ENCODE assay signal across 1 cellular context in the genomic region with DNA sequence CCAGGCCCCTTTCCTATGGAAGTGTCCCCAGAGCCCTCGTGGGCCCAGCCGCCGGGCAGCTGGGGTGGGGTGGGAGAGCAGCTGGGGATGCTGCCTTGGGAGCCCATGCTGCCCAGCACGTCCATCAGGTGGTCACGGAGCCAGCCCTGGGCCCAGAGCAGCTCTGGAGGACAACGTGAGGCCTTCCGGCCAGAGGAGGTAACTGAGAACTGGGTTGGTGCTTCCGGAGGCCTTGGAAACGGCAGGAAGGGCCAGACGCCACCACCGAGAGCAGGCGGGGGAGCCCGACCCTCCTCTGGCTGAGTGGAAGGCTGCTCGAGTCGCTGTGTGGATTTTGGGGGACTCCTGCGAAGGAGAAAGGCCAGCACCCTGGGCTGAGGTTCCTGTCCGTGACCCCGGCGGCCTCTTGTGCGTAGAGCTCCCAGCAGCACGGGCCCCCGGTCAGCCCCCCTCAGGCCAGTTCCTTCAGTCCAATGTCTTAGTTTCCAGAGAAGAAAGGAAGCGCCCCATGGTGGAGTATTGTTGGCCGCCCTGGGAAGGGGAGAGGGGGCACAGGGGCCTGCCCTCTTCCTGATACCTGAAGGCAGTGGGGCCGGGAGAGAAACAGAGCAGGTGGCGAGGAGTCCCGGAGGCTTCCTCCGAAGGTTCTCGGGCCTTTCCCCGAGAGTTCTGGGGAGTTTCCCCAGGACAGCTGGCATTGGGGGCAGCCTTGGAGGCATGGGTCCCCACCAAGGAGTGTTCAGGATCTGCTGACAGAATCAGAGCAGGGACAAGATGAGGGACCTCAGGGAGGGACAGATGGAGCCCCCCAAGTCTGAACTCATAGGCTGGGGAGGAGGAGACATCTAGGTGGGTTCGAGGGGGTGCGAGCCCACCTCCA.
TF ChIP-seq lines count a peak whose summit lies in the region.

No MANE protein-coding gene starts in this region.

TF ChIP-seq in GM23338, 12 proteins besides CTCF, POLR2A, EP300 and RAD21 (continued from another document):
- TF ChIP-seq, protein P1, sequence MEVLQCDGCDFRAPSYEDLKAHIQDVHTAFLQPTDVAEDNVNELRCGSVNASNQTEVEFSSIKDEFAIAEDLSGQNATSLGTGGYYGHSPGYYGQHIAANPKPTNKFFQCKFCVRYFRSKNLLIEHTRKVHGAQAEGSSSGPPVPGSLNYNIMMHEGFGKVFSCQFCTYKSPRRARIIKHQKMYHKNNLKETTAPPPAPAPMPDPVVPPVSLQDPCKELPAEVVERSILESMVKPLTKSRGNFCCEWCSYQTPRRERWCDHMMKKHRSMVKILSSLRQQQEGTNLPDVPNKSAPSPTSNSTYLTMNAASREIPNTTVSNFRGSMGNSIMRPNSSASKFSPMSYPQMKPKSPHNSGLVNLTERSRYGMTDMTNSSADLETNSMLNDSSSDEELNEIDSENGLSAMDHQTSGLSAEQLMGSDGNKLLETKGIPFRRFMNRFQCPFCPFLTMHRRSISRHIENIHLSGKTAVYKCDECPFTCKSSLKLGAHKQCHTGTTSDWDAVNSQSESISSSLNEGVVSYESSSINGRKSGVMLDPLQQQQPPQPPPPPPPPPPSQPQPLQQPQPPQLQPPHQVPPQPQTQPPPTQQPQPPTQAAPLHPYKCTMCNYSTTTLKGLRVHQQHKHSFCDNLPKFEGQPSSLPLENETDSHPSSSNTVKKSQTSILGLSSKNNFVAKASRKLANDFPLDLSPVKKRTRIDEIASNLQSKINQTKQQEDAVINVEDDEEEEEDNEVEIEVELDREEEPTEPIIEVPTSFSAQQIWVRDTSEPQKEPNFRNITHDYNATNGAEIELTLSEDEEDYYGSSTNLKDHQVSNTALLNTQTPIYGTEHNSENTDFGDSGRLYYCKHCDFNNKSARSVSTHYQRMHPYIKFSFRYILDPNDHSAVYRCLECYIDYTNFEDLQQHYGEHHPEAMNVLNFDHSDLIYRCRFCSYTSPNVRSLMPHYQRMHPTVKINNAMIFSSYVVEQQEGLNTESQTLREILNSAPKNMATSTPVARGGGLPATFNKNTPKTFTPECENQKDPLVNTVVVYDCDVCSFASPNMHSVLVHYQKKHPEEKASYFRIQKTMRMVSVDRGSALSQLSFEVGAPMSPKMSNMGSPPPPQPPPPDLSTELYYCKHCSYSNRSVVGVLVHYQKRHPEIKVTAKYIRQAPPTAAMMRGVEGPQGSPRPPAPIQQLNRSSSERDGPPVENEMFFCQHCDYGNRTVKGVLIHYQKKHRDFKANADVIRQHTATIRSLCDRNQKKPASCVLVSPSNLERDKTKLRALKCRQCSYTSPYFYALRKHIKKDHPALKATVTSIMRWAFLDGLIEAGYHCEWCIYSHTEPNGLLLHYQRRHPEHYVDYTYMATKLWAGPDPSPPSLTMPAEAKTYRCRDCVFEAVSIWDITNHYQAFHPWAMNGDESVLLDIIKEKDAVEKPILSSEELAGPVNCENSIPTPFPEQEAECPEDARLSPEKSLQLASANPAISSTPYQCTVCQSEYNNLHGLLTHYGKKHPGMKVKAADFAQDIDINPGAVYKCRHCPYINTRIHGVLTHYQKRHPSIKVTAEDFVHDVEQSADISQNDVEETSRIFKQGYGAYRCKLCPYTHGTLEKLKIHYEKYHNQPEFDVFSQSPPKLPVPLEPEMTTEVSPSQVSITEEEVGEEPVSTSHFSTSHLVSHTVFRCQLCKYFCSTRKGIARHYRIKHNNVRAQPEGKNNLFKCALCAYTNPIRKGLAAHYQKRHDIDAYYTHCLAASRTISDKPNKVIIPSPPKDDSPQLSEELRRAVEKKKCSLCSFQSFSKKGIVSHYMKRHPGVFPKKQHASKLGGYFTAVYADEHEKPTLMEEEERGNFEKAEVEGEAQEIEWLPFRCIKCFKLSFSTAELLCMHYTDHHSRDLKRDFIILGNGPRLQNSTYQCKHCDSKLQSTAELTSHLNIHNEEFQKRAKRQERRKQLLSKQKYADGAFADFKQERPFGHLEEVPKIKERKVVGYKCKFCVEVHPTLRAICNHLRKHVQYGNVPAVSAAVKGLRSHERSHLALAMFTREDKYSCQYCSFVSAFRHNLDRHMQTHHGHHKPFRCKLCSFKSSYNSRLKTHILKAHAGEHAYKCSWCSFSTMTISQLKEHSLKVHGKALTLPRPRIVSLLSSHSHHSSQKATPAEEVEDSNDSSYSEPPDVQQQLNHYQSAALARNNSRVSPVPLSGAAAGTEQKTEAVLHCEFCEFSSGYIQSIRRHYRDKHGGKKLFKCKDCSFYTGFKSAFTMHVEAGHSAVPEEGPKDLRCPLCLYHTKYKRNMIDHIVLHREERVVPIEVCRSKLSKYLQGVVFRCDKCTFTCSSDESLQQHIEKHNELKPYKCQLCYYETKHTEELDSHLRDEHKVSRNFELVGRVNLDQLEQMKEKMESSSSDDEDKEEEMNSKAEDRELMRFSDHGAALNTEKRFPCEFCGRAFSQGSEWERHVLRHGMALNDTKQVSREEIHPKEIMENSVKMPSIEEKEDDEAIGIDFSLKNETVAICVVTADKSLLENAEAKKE (CRISPR knock-in tag; IDR thresholded peaks at IDR 0.05) = no peak
- TF ChIP-seq ZNF114 (CRISPR knock-in tag; IDR thresholded peaks at IDR 0.05) = no peak
- TF ChIP-seq ZNF331 (CRISPR knock-in tag; IDR thresholded peaks at IDR 0.05; ENCODE audit: low read depth) = no peak
